In the genomic region with DNA sequence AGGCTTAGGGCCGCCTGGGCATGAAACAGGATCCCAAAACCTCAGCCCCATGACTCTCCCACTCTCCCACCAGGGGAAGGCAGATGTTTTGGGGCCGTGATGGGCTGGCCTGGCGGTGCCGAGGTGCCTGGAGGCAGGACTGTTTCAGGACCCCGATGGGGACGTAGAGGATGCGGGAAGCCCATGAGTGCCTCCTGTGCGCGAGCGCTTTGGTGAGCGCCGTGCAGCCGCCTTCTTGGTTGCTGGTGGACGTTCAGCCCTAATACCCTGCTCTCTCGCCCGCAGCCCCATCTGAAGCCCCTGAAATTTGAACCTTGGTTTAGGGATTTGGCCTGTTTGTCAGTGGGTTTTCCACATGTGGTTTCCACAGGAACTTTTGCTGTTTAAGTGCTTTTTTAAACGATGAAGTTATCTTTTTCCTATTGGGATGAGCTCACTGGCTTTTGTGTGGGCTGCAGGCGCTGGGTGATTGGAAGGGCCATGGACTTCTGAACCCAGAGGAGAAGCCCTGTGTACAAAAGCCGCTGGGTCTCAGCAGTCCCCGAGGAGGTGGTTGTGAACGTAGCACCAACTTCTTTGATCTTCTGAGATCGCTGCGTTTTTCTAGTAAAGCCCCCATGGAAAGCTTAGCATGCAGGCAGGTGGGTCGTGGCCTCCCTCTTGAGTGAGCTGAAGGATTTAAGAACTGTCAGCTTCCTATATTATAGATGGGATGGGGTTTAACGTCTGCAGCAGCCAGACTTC, we compare ENCODE assay signal across 8 cellular contexts.
DNase-seq lines count a peak whose midpoint lies in the region; ATAC-seq, FAIRE-seq and TF ChIP-seq lines count a peak whose summit lies in the region.
"Not testable (repeated sequence)": the region's sequence is repeated elsewhere in the genome, so short reads cannot be mapped to it uniquely, and the experiment has no call there.

No MANE protein-coding gene starts in this region.

- TF ChIP-seq RAD21 in K562 (CRISPR knock-in tag; conservative IDR thresholded peaks at IDR 0.05 in 1 of 2, IDR thresholded peaks at IDR 0.05 in 1 of 2) = not testable (repeated sequence)

- H3K36me3 ChIP-seq in K562 (ENCODE audit: control insufficient read depth, insufficient read depth, low read length); gastroesophageal sphincter; mucosa of stomach (ENCODE audit: control insufficient read depth, insufficient read depth, low read length); sigmoid colon; thyroid gland: not testable (repeated sequence)

- not testable (repeated sequence) for H3K79me2 ChIP-seq in K562 (ENCODE audit: control insufficient read depth, insufficient read depth, low read length)

- not testable (repeated sequence) for ATAC-seq in K562, gastroesophageal sphincter
- peak; percentile 26 for ATAC-seq in left lobe of liver

- not testable (repeated sequence) for H3K4me3 ChIP-seq in AG04450 (ENCODE audit: low read depth, low read length); K562; gastroesophageal sphincter; mucosa of stomach (ENCODE audit: low read length); sigmoid colon; thyroid gland (replicated peaks in 1 of 3)

- not testable (repeated sequence) for TF ChIP-seq POLR2A in K562 (conservative IDR thresholded peaks at IDR 0.05); gastroesophageal sphincter (IDR thresholded peaks at IDR 0.05); sigmoid colon (IDR thresholded peaks at IDR 0.05); thyroid gland (IDR thresholded peaks at IDR 0.05)

- TF ChIP-seq CTCF in AG04450 (IDR thresholded peaks at IDR 0.05; ENCODE audit: low read depth, low read length); RWPE1 (conservative IDR thresholded peaks at IDR 0.05; ENCODE audit: low read depth); K562 (IDR thresholded peaks at IDR 0.05 in 2 of 3, conservative IDR thresholded peaks at IDR 0.05 in 1 of 3; ENCODE audit: insufficient read depth in 2 of 3, low read depth in 1 of 3, low read length in 3 of 3); gastroesophageal sphincter (IDR thresholded peaks at IDR 0.05); sigmoid colon (IDR thresholded peaks at IDR 0.05); thyroid gland (IDR thresholded peaks at IDR 0.05): not testable (repeated sequence)

- in situ Hi-C loops in K562 (cut with MboI) = loop anchor here (10.0 kb wide), 1 partner anchor 286 kb away; a partner anchor contains a TSS

- H4K20me1 ChIP-seq in K562 (replicated peaks; ENCODE audit: control insufficient read depth, insufficient read depth, low read length) = not testable (repeated sequence)

- peaks cover 25 to 49% of the 10 kb centered on the region in 2 experiments for H3K4me1 ChIP-seq in K562 (replicated peaks in 1 of 2; ENCODE audit: control insufficient read depth in 2 of 2, insufficient read depth in 2 of 2, low read length in 2 of 2)
- H3K4me1 ChIP-seq in gastroesophageal sphincter = peaks cover 8 to 45% (median 22%) of the 10 kb centered on the region in 3 donors
- peaks cover 41% of the 10 kb centered on the region for H3K4me1 ChIP-seq in mucosa of stomach (ENCODE audit: control insufficient read depth, insufficient read depth, low read length)
- H3K4me1 ChIP-seq in sigmoid colon = peaks cover 0 to 29% (median 26%) of the 10 kb centered on the region in 4 donors
- H3K4me1 ChIP-seq in thyroid gland = peaks cover 8 to 32% of the 10 kb centered on the region in 2 donors

- H3K27ac ChIP-seq in AG04450 (ENCODE audit: low read depth, low read length) = peak overlapping the region; percentile 70
- H3K27ac ChIP-seq in RWPE1 = peak overlapping the region; percentile 69
- peak overlapping the region; percentile 18; the same call in 1 of the 3 replicates for H3K27ac ChIP-seq in K562 (ENCODE audit: extremely low read depth, low read depth, low read length)
- H3K27ac ChIP-seq in gastroesophageal sphincter = peak overlapping the region in 3 of 4 donors; percentile 57 to 80 (median 68)
- peak overlapping the region; percentile 42 to 64 (median 52) for H3K27ac ChIP-seq in sigmoid colon
- H3K27ac ChIP-seq in thyroid gland = peak overlapping the region in 2 of 3 donors; percentile 24 to 28

- intact Hi-C loops in K562 (cut with micrococcal nuclease); sigmoid colon (cut with DNase I); thyroid gland (cut with DNase I): not testable (repeated sequence)

- not testable (repeated sequence) for TF ChIP-seq EP300 in K562 (IDR thresholded peaks at IDR 0.05; ENCODE audit: low read length); gastroesophageal sphincter (IDR thresholded peaks at IDR 0.05); sigmoid colon (IDR thresholded peaks at IDR 0.05)

- BruUV-seq in K562 (replicated peaks; lab: Mats Ljungman, UMichigan) = not testable (repeated sequence)

- POLR2A ChIA-PET in AG04450 (lab: Yijun Ruan, JAX); RWPE1 (lab: Yijun Ruan, JAX; ENCODE audit: low non-redundant PET): not testable (repeated sequence)
- POLR2A ChIA-PET in K562 (lab: Yijun Ruan, JAX) = interaction anchor here (0.6 kb wide), 1 partner anchor 611 kb away, joined by 3 read pairs; no protein-coding TSS in a partner anchor

- not testable (repeated sequence) for H3K9me1 ChIP-seq in K562 (ENCODE audit: control insufficient read depth, insufficient read depth, low read length)

- H3K9me3 ChIP-seq in AG04450 (ENCODE audit: control insufficient read depth, insufficient read depth, low read length); K562 (replicated peaks; ENCODE audit: control insufficient read depth, insufficient read depth, low read depth, low read length); gastroesophageal sphincter; mucosa of stomach (ENCODE audit: control insufficient read depth, low read length); sigmoid colon; thyroid gland: not testable (repeated sequence)

- peak overlapping the region; percentile 57; the same call in 1 of the 2 replicates for H3K4me2 ChIP-seq in K562 (ENCODE audit: insufficient read depth, low read length)

- not testable (repeated sequence) for DNase-seq in AG04450 (ENCODE audit: low read depth, low spot score); RWPE1 (ENCODE audit: low spot score); K562 (ENCODE audit: extremely low read depth in 1 of 4, low spot score in 3 of 4); left lobe of liver (ENCODE audit: low spot score); sigmoid colon; thyroid gland

- FAIRE-seq in K562 (lab: Jason Lieb, UNC) = peak; percentile 29

- not testable (repeated sequence) for H3K27me3 ChIP-seq in AG04450 (ENCODE audit: control insufficient read depth, insufficient read depth, low read length); K562 (ENCODE audit: control insufficient read depth in 2 of 2, insufficient read depth in 2 of 2, low read length in 2 of 2); gastroesophageal sphincter; mucosa of stomach (ENCODE audit: control insufficient read depth, insufficient read depth, low read length); sigmoid colon; thyroid gland

- H3K9ac ChIP-seq in K562 (ENCODE audit: insufficient read depth in 1 of 2, low read depth in 2 of 2, low read length in 2 of 2) (peak overlapping the region; percentile 31 to 84; a peak in 3 of 4 replicates), mucosa of stomach (ENCODE audit: low read length) (peak overlapping the region; percentile 43)

- peak overlapping the region; percentile 72 for H2AFZ ChIP-seq in K562 (ENCODE audit: low read depth, low read length)

- CTCF ChIA-PET in AG04450 (lab: Charles Lee); RWPE1 (lab: Yijun Ruan, JAX); K562 (lab: Yijun Ruan, JAX; ENCODE audit: low intra/inter-chr PET ratio): not testable (repeated sequence)

- 84% methylated on average over 23 of the region's 25 CpGs for WGBS in K562 (ENCODE audit: insufficient coverage, low coverage, missing lambda C conversion rate)
- WGBS in gastroesophageal sphincter (ENCODE audit: low coverage in 1 of 2), 2 donors = 80% methylated on average over 2 of the region's 25 CpGs; no CpG with 5 or more reads in 1 of the 2 donors
- 86 to 88% methylated on average over 24 to 25 of the region's 25 CpGs for WGBS in sigmoid colon, 2 donors
- whole genome bisulfite sequencing in thyroid gland, 2 donors = 82 to 83% methylated on average over 18 to 22 of the region's 25 CpGs

Comparison
In these comparisons a context has a peak if more than half of its experiments do, and no peak if none do; other contexts are left out.
1. H3K27ac ChIP-seq: peak in every context shown above with its lines; median percentile 70 in AG04450; 69 in RWPE1; 68 in gastroesophageal sphincter; 52 in sigmoid colon; 26 in thyroid gland; 18 in K562.